In genomic region chr12:26991826-26992225, GRCh38 we compare ENCODE assay signal across 2 cellular contexts.
TF ChIP-seq lines count a peak whose summit lies in the region.

No MANE protein-coding gene starts in this region.

TF ChIP-seq in GM12891, 5 proteins besides CTCF, POLR2A, EP300 and RAD21:
- TF ChIP-seq SPI1 (IDR thresholded peaks at IDR 0.05; ENCODE audit: low read depth, low read length), result no peak
- no peak for TF ChIP-seq PAX5 (IDR thresholded peaks at IDR 0.05; ENCODE audit: insufficient read depth, low read length, severe bottlenecking)
TF ChIP-seq in GM12891: peak in this region for 0.

TF ChIP-seq in K562, 482 proteins besides CTCF, POLR2A, EP300 and RAD21:
- TF ChIP-seq MBD1 (CRISPR knock-in tag; IDR thresholded peaks at IDR 0.05) (no peak), TGIF2 (CRISPR knock-in tag; IDR thresholded peaks at IDR 0.05) (no peak), ZNF436 (CRISPR knock-in tag; IDR thresholded peaks at IDR 0.05) (no peak), FIP1L1 (IDR thresholded peaks at IDR 0.05; ENCODE audit: low read depth, low read length, poor library complexity, severe bottlenecking) (no peak), HDGF (IDR thresholded peaks at IDR 0.05) (no peak)
TF ChIP-seq in K562: peak in this region for 0.
